8 cellular contexts compared by ENCODE assay signal in the genomic region with DNA sequence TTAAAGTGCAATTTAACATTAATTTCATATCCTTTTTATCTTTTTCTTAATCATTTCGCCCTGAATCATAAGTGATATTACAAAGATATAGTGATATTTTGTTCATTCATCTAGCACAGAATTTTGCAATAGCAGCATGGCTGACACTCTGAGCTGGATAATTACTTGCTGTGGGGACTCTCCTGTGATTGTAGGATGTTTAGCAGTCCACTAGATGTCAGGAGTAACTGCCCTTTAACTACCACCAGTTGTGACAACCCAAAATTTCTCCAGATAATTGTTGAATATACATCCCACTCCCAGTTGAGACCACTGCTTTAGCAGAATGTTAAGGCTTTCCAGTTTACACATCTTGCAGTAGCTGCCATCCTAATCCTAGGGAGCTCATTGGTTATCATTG.
DNase-seq lines count a peak whose midpoint lies in the region; ATAC-seq and TF ChIP-seq lines count a peak whose summit lies in the region.

No MANE protein-coding gene starts in this region.

- TF ChIP-seq CTCF in GM13977 (IDR thresholded peaks at IDR 0.05; ENCODE audit: extremely low read depth, insufficient read depth, missing control alignments): peak; percentile 40

- DNase-seq in Ammon's horn (ENCODE audit: low spot score): peak; percentile 8
- peak; percentile 35 for DNase-seq in GM13977 (ENCODE audit: low spot score)
- DNase-seq in NCI-H524 treated with DMSO at 0.1 percent for 48 hours (lab: John Stamatoyannopoulos, UW): peak; percentile 18
- peak; percentile 21 for DNase-seq in cerebellar cortex (ENCODE audit: low spot score)
- peak; percentile 9 for DNase-seq in medulla oblongata (ENCODE audit: extremely low spot score)
- no peak for DNase-seq in ureter (ENCODE audit: low spot score)

- ATAC-seq in HG02885 (IDR thresholded peaks at IDR 0.05; ENCODE audit: poor library complexity, unreplicated experiment) (no peak), GM18519 (IDR thresholded peaks at IDR 0.05; ENCODE audit: low FRiP score, unreplicated experiment) (no peak)

- in situ Hi-C loops in GM13977 (cut with MboI; ENCODE audit: low pct_unique_long_range_greater_than_20kb, low sequenced_read_pairs, unreplicated experiment): no loop called here
